In genomic region chr7:88224596-88225275, GRCh38 we compare ENCODE assay signal across 15 cellular contexts. TPM values are rescaled to one million over a fixed set of nuclear protein-coding genes. Genes with fewer than 3 reads are reported as not detected.
A peak's percentile ranks its signal among the peaks of the same experiment; 100 is the strongest.
DNase-seq lines count a peak whose midpoint lies in the region; TF ChIP-seq lines count a peak whose summit lies in the region.
"Had no signal": no experiment of that assay in that cellular context is flagged by ENCODE, and none has a peak within 500 bp of the region (broad histone marks: within the 10 kb centered on the region; RNA-seq: fewer than 3 reads in every experiment).

No MANE protein-coding gene starts in this region.

- H3K4me3 ChIP-seq in cardiac fibroblast (replicated peaks in 1 of 2; ENCODE audit: low read depth in 2 of 2, low read length in 2 of 2) (no peak overlapping the region), thyroid gland (replicated peaks in 1 of 3) (no peak overlapping the region)
- H3K4me3 ChIP-seq: coronary artery, pancreas had no signal

- H3K27ac ChIP-seq in thyroid gland = no peak overlapping the region
- H3K27ac ChIP-seq: coronary artery had no signal

- TF ChIP-seq CTCF in cardiac fibroblast (IDR thresholded peaks at IDR 0.05; ENCODE audit: low read depth, low read length) = no peak
- TF ChIP-seq CTCF in thyroid gland (IDR thresholded peaks at IDR 0.05) = no peak

- H3K36me3 ChIP-seq in thyroid gland = no peaks in the 10 kb centered on the region
- H3K36me3 ChIP-seq: pancreas had no signal

- no peaks in the 10 kb centered on the region for H3K27me3 ChIP-seq in thyroid gland
- H3K27me3 ChIP-seq: pancreas had no signal

- intact Hi-C loops in thyroid gland (cut with DNase I) = no loop called here

- peaks cover 5 to 6% of the 10 kb centered on the region in 2 donors for H3K4me1 ChIP-seq in thyroid gland

- no peaks in the 10 kb centered on the region for H3K9me3 ChIP-seq in thyroid gland
- H3K9me3 ChIP-seq: pancreas had no signal

- 75 to 77% methylated on average over 2 of the region's 2 CpGs for WGBS in thyroid gland, 2 donors

- TF ChIP-seq POLR2A in thyroid gland (IDR thresholded peaks at IDR 0.05) = no peak

- peak; percentile 15 for DNase-seq in Daoy (ENCODE audit: low read depth)
- DNase-seq in NOMO-1 (lab: John Stamatoyannopoulos, UW; ENCODE audit: unreplicated experiment in 2 of 2) = peak; percentile 73 to 97
- peak; percentile 36 to 67 for DNase-seq in cardiac fibroblast (ENCODE audit: low read depth in 2 of 2)
- DNase-seq in myocyte (ENCODE audit: low read depth) = peak; percentile 16
- DNase-seq in activated CD8-positive, alpha-beta memory T cell treated with anti-CD3 and anti-CD28 coated beads, Interleukin-2, amount 50 U/mL, for 48 hours = no peak
- DNase-seq in stimulated activated CD4-positive, alpha-beta T cell treated with anti-CD3 and anti-CD28 coated beads, Interleukin-2, amount 100 ng/mL, for 24 hours = no peak
- no peak for DNase-seq in activated T-cell treated with anti-CD3 and anti-CD28 coated beads for 4 hours
- DNase-seq in thyroid gland = no peak
- DNase-seq: activated naive CD4-positive, alpha-beta T cell treated with Interleukin-2 at 50 U/mL for 16 hours; hypothalamus; mesenchymal stem cell; NCI-H69; pancreas; stimulated activated naive CD4-positive, alpha-beta T cell treated with Interleukin-2 at 50 U/mL for 16 hours had no signal

RNA-seq across cellular contexts. Expression of gene SRI, which starts 4.9 kb away (rescaled TPM):
- 70.7 and 94.8 TPM in 2 replicates for total RNA-seq in Daoy (2014; rRNA removed; shearing (Covaris generic))
- total RNA-seq in myocyte = 42.2 and 49.4 TPM in 2 replicates
- polyA plus RNA-seq in myocyte (2012) = 114 TPM
- 10 to 100 TPM; 72.3 to 99.5 (median 88.8) TPM for total RNA-seq in thyroid gland

Comparison
In these comparisons a context has a peak if more than half of its experiments do, and no peak if none do; other contexts are left out.
1. DNase-seq: peak in Daoy (single experiment), NOMO-1 (2 of 2), cardiac fibroblast (2 of 2) and myocyte (single experiment); none in activated CD8-positive, alpha-beta memory T cell treated with anti-CD3 and anti-CD28 coated beads, Interleukin-2, amount 50 U/mL, for 48 hours (single experiment), stimulated activated CD4-positive, alpha-beta T cell treated with anti-CD3 and anti-CD28 coated beads, Interleukin-2, amount 100 ng/mL, for 24 hours (0 of 2), activated T-cell treated with anti-CD3 and anti-CD28 coated beads for 4 hours (single experiment) and thyroid gland (0 of 2).